ENCODE assay signal across 24 cellular contexts in genomic region chr11:106497321-106497720, GRCh38.
DNase-seq lines count a peak whose midpoint lies in the region; TF ChIP-seq lines count a peak whose summit lies in the region.
"Had no signal": no experiment of that assay in that cellular context is flagged by ENCODE, and none has a peak within 500 bp of the region (broad histone marks: within the 10 kb centered on the region; RNA-seq: fewer than 3 reads in every experiment).

No MANE protein-coding gene starts in this region.

- H3K36me3 Mint-ChIP-seq in neural progenitor cell (no peaks in the 10 kb centered on the region), nephron progenitor cell (ENCODE audit: low read depth) (no peaks in the 10 kb centered on the region)
- H3K36me3 Mint-ChIP-seq: CD4-positive, alpha-beta memory T cell; CD8-positive, alpha-beta memory T cell had no signal

- no peaks in the 10 kb centered on the region for H3F3A ChIP-seq in neural progenitor cell (ENCODE audit: low read depth)

- no peaks in the 10 kb centered on the region for H3K27me3 ChIP-seq in left ventricle myocardium inferior (ENCODE audit: low read depth)
- no peaks in the 10 kb centered on the region for H3K27me3 ChIP-seq in neural progenitor cell
- no peaks in the 10 kb centered on the region for H3K27me3 ChIP-seq in spleen (replicated peaks in 1 of 7)
- H3K27me3 ChIP-seq: BLaER1 treated with 17β-estradiol and CSF1 and Interleukin-3, amounts not matched to agents 10 nM and 100 nM had no signal

- H3K27ac Mint-ChIP-seq in neural progenitor cell (no peak overlapping the region), nephron progenitor cell (no peak overlapping the region)
- H3K27ac Mint-ChIP-seq: B cell; CD4-positive, alpha-beta memory T cell; CD8-positive, alpha-beta memory T cell had no signal

- H3K4me3 ChIP-seq in left ventricle myocardium inferior (no peak overlapping the region), neural progenitor cell (no peak overlapping the region), spleen (no peak overlapping the region)
- H3K4me3 ChIP-seq: A549; BLaER1 treated with 17β-estradiol and CSF1 and Interleukin-3, amounts not matched to agents 10 nM and 100 nM; GM12878 had no signal

- no peaks in the 10 kb centered on the region for H3K79me2 ChIP-seq in neural progenitor cell (ENCODE audit: low read depth)

- peak overlapping the region; percentile 26 for H2AFZ ChIP-seq in neural progenitor cell (replicated peaks)

- H3K27ac ChIP-seq in left ventricle myocardium inferior (replicated peaks), result no peak overlapping the region
- H3K27ac ChIP-seq in epithelial cell of prostate, result peak overlapping the region; percentile 25
- H3K27ac ChIP-seq in neural progenitor cell, result no peak overlapping the region
- no peak overlapping the region for H3K27ac ChIP-seq in spleen
- H3K27ac ChIP-seq: 22Rv1; A549; BLaER1 treated with 17β-estradiol and CSF1 and Interleukin-3, amounts not matched to agents 10 nM and 100 nM; C4-2B had no signal

- DNase-seq in cardiac septum (ENCODE audit: low spot score), result peak; percentile 70
- DNase-seq in left ventricle myocardium inferior, result no peak
- DNase-seq in epithelial cell of prostate (ENCODE audit: low read depth, low spot score), result no peak
- peak; percentile 3 for DNase-seq in neural progenitor cell (ENCODE audit: low spot score)
- peak; percentile 55 for DNase-seq in spleen
- no peak for DNase-seq in middle frontal gyrus (ENCODE audit: extremely low spot score, low spot score)
- no peak for DNase-seq in T-helper 1 cell
- no peak for DNase-seq in nephron progenitor cell
- DNase-seq: AML-193; CD4-positive, alpha-beta memory T cell; CD8-positive, alpha-beta memory T cell; COR-L47; DMS 273 treated with DMSO at 0.1 percent for 48 hours; DMS153; DMS79; DND-41; EL; GDM1 had no signal

- TF ChIP-seq CTCF in left ventricle myocardium inferior (IDR thresholded peaks at IDR 0.05; ENCODE audit: borderline replicate concordance) (no peak), neural progenitor cell (IDR thresholded peaks at IDR 0.05) (no peak), spleen (IDR thresholded peaks at IDR 0.05 in 8 of 11, conservative IDR thresholded peaks at IDR 0.05 in 3 of 11) (no peak), nephron progenitor cell (IDR thresholded peaks at IDR 0.05) (no peak)

- no peaks in the 10 kb centered on the region for H4K20me1 ChIP-seq in neural progenitor cell (ENCODE audit: low read depth)
- H4K20me1 ChIP-seq: BLaER1 treated with 17β-estradiol and CSF1 and Interleukin-3, amounts not matched to agents 10 nM and 100 nM had no signal

- H3K4me1 ChIP-seq in left ventricle myocardium inferior, result no peaks in the 10 kb centered on the region
- H3K4me1 ChIP-seq in neural progenitor cell, result no peaks in the 10 kb centered on the region
- H3K4me1 ChIP-seq in spleen, result no peaks in the 10 kb centered on the region
- H3K4me1 ChIP-seq: BLaER1 treated with 17β-estradiol and CSF1 and Interleukin-3, amounts not matched to agents 10 nM and 100 nM had no signal

- H3K36me3 ChIP-seq in left ventricle myocardium inferior, result no peaks in the 10 kb centered on the region
- no peaks in the 10 kb centered on the region for H3K36me3 ChIP-seq in neural progenitor cell
- no peaks in the 10 kb centered on the region for H3K36me3 ChIP-seq in spleen
- H3K36me3 ChIP-seq: BLaER1 treated with 17β-estradiol and CSF1 and Interleukin-3, amounts not matched to agents 10 nM and 100 nM had no signal

- H3K27me3 Mint-ChIP-seq in neural progenitor cell (ENCODE audit: insufficient read depth, low read depth) (no peaks in the 10 kb centered on the region), nephron progenitor cell (ENCODE audit: low read depth, poor library complexity) (no peaks in the 10 kb centered on the region)
- H3K27me3 Mint-ChIP-seq: B cell; CD4-positive, alpha-beta memory T cell; CD8-positive, alpha-beta memory T cell had no signal

- H3K4me1 Mint-ChIP-seq in neural progenitor cell (peaks cover 5% of the 10 kb centered on the region), nephron progenitor cell (no peaks in the 10 kb centered on the region)
- H3K4me1 Mint-ChIP-seq: B cell; CD4-positive, alpha-beta memory T cell; CD8-positive, alpha-beta memory T cell had no signal

- no peak overlapping the region for H3K9ac ChIP-seq in neural progenitor cell
- H3K9ac ChIP-seq: BLaER1 treated with 17β-estradiol and CSF1 and Interleukin-3, amounts not matched to agents 10 nM and 100 nM had no signal

- intact Hi-C loops in cardiac septum (cut with DNase I) (no loop called here), left ventricle myocardium inferior (cut with micrococcal nuclease) (no loop called here), spleen (cut with DNase I; ENCODE audit: low total_unique reads) (no loop called here)

- WGBS in spleen, 5 donors, result 86 to 93% (median 91%) methylated on average over 9 of the region's 9 CpGs

- TF ChIP-seq POLR2A in spleen (IDR thresholded peaks at IDR 0.05), result no peak

- no peak overlapping the region for H3K4me3 Mint-ChIP-seq in neural progenitor cell
- H3K4me3 Mint-ChIP-seq in nephron progenitor cell, result no peak overlapping the region
- H3K4me3 Mint-ChIP-seq: B cell; CD4-positive, alpha-beta memory T cell; CD8-positive, alpha-beta memory T cell had no signal

- no peaks in the 10 kb centered on the region for H3K9me3 Mint-ChIP-seq in neural progenitor cell
- no peaks in the 10 kb centered on the region for H3K9me3 Mint-ChIP-seq in nephron progenitor cell

- no peak overlapping the region for H3K4me2 ChIP-seq in neural progenitor cell
- H3K4me2 ChIP-seq: A549; BLaER1 treated with 17β-estradiol and CSF1 and Interleukin-3, amounts not matched to agents 10 nM and 100 nM had no signal

- H3K9me3 ChIP-seq in left ventricle myocardium inferior (replicated peaks), result peaks cover 7% of the 10 kb centered on the region
- H3K9me3 ChIP-seq in neural progenitor cell (ENCODE audit: low read depth), result no peaks in the 10 kb centered on the region
- peaks cover 0 to 20% (median 2%) of the 10 kb centered on the region in 8 donors for H3K9me3 ChIP-seq in spleen
- H3K9me3 ChIP-seq: A549; BLaER1 treated with 17β-estradiol and CSF1 and Interleukin-3, amounts not matched to agents 10 nM and 100 nM had no signal

Comparison
In these comparisons a context has a peak if more than half of its experiments do, and no peak if none do; other contexts are left out.
1. DNase-seq: peak in cardiac septum (single experiment), neural progenitor cell (single experiment) and spleen (single experiment); none in left ventricle myocardium inferior (single experiment), epithelial cell of prostate (single experiment), middle frontal gyrus (single experiment), T-helper 1 cell (0 of 5) and nephron progenitor cell (single experiment).